In genomic region chr4:52192697-52193096, GRCh38 we compare ENCODE assay signal across 28 cellular contexts.
DNase-seq lines count a peak whose midpoint lies in the region; ATAC-seq and TF ChIP-seq lines count a peak whose summit lies in the region.
"Had no signal": no experiment of that assay in that cellular context is flagged by ENCODE, and none has a peak within 500 bp of the region (broad histone marks: within the 10 kb centered on the region; RNA-seq: fewer than 3 reads in every experiment).

No MANE protein-coding gene starts in this region.

- H3K9ac ChIP-seq in mesenchymal stem cell (ENCODE audit: low read length) = peak overlapping the region; percentile 63

- H3K27me3 ChIP-seq in mesenchymal stem cell (ENCODE audit: control insufficient read depth in 1 of 2, insufficient read depth in 1 of 2, low read length in 2 of 2) = no peaks in the 10 kb centered on the region
- H3K27me3 ChIP-seq: Peyer's patch, SJSA1, uterus had no signal

- H2BK120ac ChIP-seq in mesenchymal stem cell (ENCODE audit: low read depth, low read length) = no peak overlapping the region

- no peaks in the 10 kb centered on the region for H3K4me1 Mint-ChIP-seq in activated T-helper 17 cell treated with anti-CD3 and anti-CD28 coated beads, Interleukin-2, amount 50 U/mL, for 72 hours
- no peaks in the 10 kb centered on the region for H3K4me1 Mint-ChIP-seq in activated naive CD4-positive, alpha-beta T cell treated with anti-CD3 and anti-CD28 coated beads, Interleukin-2, amount 10 ng/mL, durations not matched to agents 7 days and 5 days
- H3K4me1 Mint-ChIP-seq in natural killer cell = no peaks in the 10 kb centered on the region
- H3K4me1 Mint-ChIP-seq: stimulated activated memory B cell treated with anti-CD40 and anti-IgM and Interleukin-4, amounts not matched to agents 10 μg/mL and 1 μg/mL and 100 μg/mL, for 72 hours had no signal

- H3K4me3 Mint-ChIP-seq in activated T-helper 17 cell treated with anti-CD3 and anti-CD28 coated beads, Interleukin-2, amount 50 U/mL, for 72 hours = no peak overlapping the region
- H3K4me3 Mint-ChIP-seq in activated naive CD4-positive, alpha-beta T cell treated with anti-CD3 and anti-CD28 coated beads, Interleukin-2, amount 10 ng/mL, durations not matched to agents 7 days and 5 days = no peak overlapping the region
- no peak overlapping the region for H3K4me3 Mint-ChIP-seq in natural killer cell
- H3K4me3 Mint-ChIP-seq: activated T-cell treated with anti-CD3 and anti-CD28 coated beads, Interleukin-2, amount 50 U/mL, for 24 hours; CD8-positive, alpha-beta T cell; dendritic cell treated with granulocyte-macrophage colony-stimulating factor and Interleukin-4, amounts not matched to agents 40 ng/mL and 50 ng/mL, for 4 days; HFFc6; mesothelial cell of epicardium; nephron; stimulated activated memory B cell treated with anti-CD40 and anti-IgM and Interleukin-4, amounts not matched to agents 10 μg/mL and 1 μg/mL and 100 μg/mL, for 72 hours had no signal

- H2BK12ac ChIP-seq in mesenchymal stem cell (ENCODE audit: low read length in 2 of 2) = no peak overlapping the region

- no peak overlapping the region for H2AK5ac ChIP-seq in mesenchymal stem cell (ENCODE audit: low read length, severe bottlenecking)

- peaks cover 4% of the 10 kb centered on the region for H3K27me3 Mint-ChIP-seq in activated T-helper 17 cell treated with anti-CD3 and anti-CD28 coated beads, Interleukin-2, amount 50 U/mL, for 72 hours
- H3K27me3 Mint-ChIP-seq in activated naive CD4-positive, alpha-beta T cell treated with anti-CD3 and anti-CD28 coated beads, Interleukin-2, amount 10 ng/mL, durations not matched to agents 7 days and 5 days = no peaks in the 10 kb centered on the region
- no peaks in the 10 kb centered on the region for H3K27me3 Mint-ChIP-seq in natural killer cell (ENCODE audit: low read depth in 2 of 2)
- H3K27me3 Mint-ChIP-seq: activated T-cell treated with anti-CD3 and anti-CD28 coated beads, Interleukin-2, amount 50 U/mL, for 24 hours; dendritic cell treated with granulocyte-macrophage colony-stimulating factor and Interleukin-4, amounts not matched to agents 40 ng/mL and 50 ng/mL, for 4 days; stimulated activated memory B cell treated with anti-CD40 and anti-IgM and Interleukin-4, amounts not matched to agents 10 μg/mL and 1 μg/mL and 100 μg/mL, for 72 hours had no signal

- H3K27ac Mint-ChIP-seq in activated T-helper 17 cell treated with anti-CD3 and anti-CD28 coated beads, Interleukin-2, amount 50 U/mL, for 72 hours = no peak overlapping the region
- no peak overlapping the region for H3K27ac Mint-ChIP-seq in activated naive CD4-positive, alpha-beta T cell treated with anti-CD3 and anti-CD28 coated beads, Interleukin-2, amount 10 ng/mL, durations not matched to agents 7 days and 5 days
- no peak overlapping the region for H3K27ac Mint-ChIP-seq in natural killer cell
- H3K27ac Mint-ChIP-seq: activated T-cell treated with anti-CD3 and anti-CD28 coated beads, Interleukin-2, amount 50 U/mL, for 24 hours; CD8-positive, alpha-beta T cell; dendritic cell treated with granulocyte-macrophage colony-stimulating factor and Interleukin-4, amounts not matched to agents 40 ng/mL and 50 ng/mL, for 4 days; HFFc6; mesothelial cell of epicardium; stimulated activated memory B cell treated with anti-CD40 and anti-IgM and Interleukin-4, amounts not matched to agents 10 μg/mL and 1 μg/mL and 100 μg/mL, for 72 hours had no signal

- H2AFZ ChIP-seq in mesenchymal stem cell (ENCODE audit: low read depth, low read length) = no peak overlapping the region

- no peaks in the 10 kb centered on the region for H3K36me3 Mint-ChIP-seq in activated T-helper 17 cell treated with anti-CD3 and anti-CD28 coated beads, Interleukin-2, amount 50 U/mL, for 72 hours (ENCODE audit: low read depth)
- no peaks in the 10 kb centered on the region for H3K36me3 Mint-ChIP-seq in activated naive CD4-positive, alpha-beta T cell treated with anti-CD3 and anti-CD28 coated beads, Interleukin-2, amount 10 ng/mL, durations not matched to agents 7 days and 5 days
- H3K36me3 Mint-ChIP-seq in natural killer cell = no peaks in the 10 kb centered on the region
- H3K36me3 Mint-ChIP-seq: CD8-positive, alpha-beta T cell; mesothelial cell of epicardium; stimulated activated memory B cell treated with anti-CD40 and anti-IgM and Interleukin-4, amounts not matched to agents 10 μg/mL and 1 μg/mL and 100 μg/mL, for 72 hours had no signal

- no peak overlapping the region for H3K4ac ChIP-seq in mesenchymal stem cell (ENCODE audit: low read depth in 1 of 2, low read length in 2 of 2)

- H3K14ac ChIP-seq in mesenchymal stem cell (ENCODE audit: low read length in 2 of 2) = no peak overlapping the region

- TF ChIP-seq CTCF in AG09319 (IDR thresholded peaks at IDR 0.05; ENCODE audit: low read depth, low read length) (no peak), fibroblast of the aortic adventitia (IDR thresholded peaks at IDR 0.05; ENCODE audit: insufficient read depth, low read length) (no peak), natural killer cell (IDR thresholded peaks at IDR 0.05) (no peak)

- H2BK5ac ChIP-seq in mesenchymal stem cell (ENCODE audit: low read depth, low read length, poor library complexity, severe bottlenecking) = no peak overlapping the region

- H3K9me3 Mint-ChIP-seq in activated T-helper 17 cell treated with anti-CD3 and anti-CD28 coated beads, Interleukin-2, amount 50 U/mL, for 72 hours = no peaks in the 10 kb centered on the region
- no peaks in the 10 kb centered on the region for H3K9me3 Mint-ChIP-seq in activated naive CD4-positive, alpha-beta T cell treated with anti-CD3 and anti-CD28 coated beads, Interleukin-2, amount 10 ng/mL, durations not matched to agents 7 days and 5 days
- peaks cover 9 to 12% of the 10 kb centered on the region in 2 donors for H3K9me3 Mint-ChIP-seq in natural killer cell
- H3K9me3 Mint-ChIP-seq: activated T-cell treated with anti-CD3 and anti-CD28 coated beads, Interleukin-2, amount 50 U/mL, for 24 hours; CD8-positive, alpha-beta T cell; HFFc6; mesothelial cell of epicardium; nephron; stimulated activated memory B cell treated with anti-CD40 and anti-IgM and Interleukin-4, amounts not matched to agents 10 μg/mL and 1 μg/mL and 100 μg/mL, for 72 hours had no signal

- H4K8ac ChIP-seq in mesenchymal stem cell (ENCODE audit: low read length) = no peak overlapping the region

- H3K36me3 ChIP-seq in mesenchymal stem cell (ENCODE audit: control insufficient read depth in 1 of 2, insufficient read depth in 2 of 2, low read depth in 1 of 2, low read length in 2 of 2) = no peaks in the 10 kb centered on the region
- H3K36me3 ChIP-seq: Peyer's patch, SJSA1, uterus had no signal

- H3K4me2 ChIP-seq in mesenchymal stem cell (ENCODE audit: low read length, poor library complexity, severe bottlenecking) = no peak overlapping the region

- H3K27ac ChIP-seq in mesenchymal stem cell (ENCODE audit: low read length, poor library complexity, severe bottlenecking) = no peak overlapping the region
- H3K27ac ChIP-seq: Peyer's patch, SJSA1, skin epidermis, uterus had no signal

- H3K9me3 ChIP-seq in mesenchymal stem cell (ENCODE audit: control insufficient read depth, low read length) = no peaks in the 10 kb centered on the region
- H3K9me3 ChIP-seq: Peyer's patch, SJSA1, uterus had no signal

- no peaks in the 10 kb centered on the region for H3K79me1 ChIP-seq in mesenchymal stem cell (replicated peaks; ENCODE audit: low read length, poor library complexity, severe bottlenecking)

- no peak for ATAC-seq in activated T-helper 17 cell treated with anti-CD3 and anti-CD28 coated beads, Interleukin-2, amount 50 U/mL, for 72 hours (replicated peaks)
- no peak for ATAC-seq in natural killer cell
- ATAC-seq: CD8-positive, alpha-beta T cell; stimulated activated memory B cell treated with anti-CD40 and anti-IgM and Interleukin-4, amounts not matched to agents 10 μg/mL and 1 μg/mL and 100 μg/mL, for 72 hours had no signal

- intact Hi-C loops in posterior vena cava (cut with DNase I) (no loop called here), natural killer cell (cut with micrococcal nuclease) (no loop called here)

- H3K4me1 ChIP-seq in mesenchymal stem cell (ENCODE audit: control insufficient read depth, insufficient read depth, low read depth, low read length) = no peaks in the 10 kb centered on the region
- H3K4me1 ChIP-seq: Peyer's patch, SJSA1, uterus had no signal

- WGBS in mesenchymal stem cell = 81% methylated on average over 2 of the region's 6 CpGs

- no peak overlapping the region for H3K23ac ChIP-seq in mesenchymal stem cell (ENCODE audit: low read length in 2 of 2)

- no peak overlapping the region for H4K91ac ChIP-seq in mesenchymal stem cell (ENCODE audit: low read length)

- no peak overlapping the region for H3K18ac ChIP-seq in mesenchymal stem cell (ENCODE audit: low read depth in 1 of 2, low read length in 2 of 2)

- H2BK15ac ChIP-seq in mesenchymal stem cell (ENCODE audit: low read depth, poor library complexity, severe bottlenecking) = no peak overlapping the region

- peak; percentile 71 for DNase-seq in AG09319 (ENCODE audit: extremely low read depth, low read depth)
- DNase-seq in HCEC 1CT = peak; percentile 41
- DNase-seq in fibroblast of the aortic adventitia (ENCODE audit: low read depth) = peak; percentile 19
- no peak for DNase-seq in mesenchymal stem cell
- DNase-seq in posterior vena cava (ENCODE audit: low spot score) = no peak
- DNase-seq in activated naive CD4-positive, alpha-beta T cell treated with anti-CD3 and anti-CD28 coated beads, Interleukin-2, amount 10 ng/mL, durations not matched to agents 7 days and 5 days = no peak
- DNase-seq in natural killer cell = no peak
- DNase-seq: activated CD4-positive, alpha-beta T cell treated with anti-CD3 and anti-CD28 coated beads for 1 hour; activated naive CD4-positive, alpha-beta T cell treated with Interleukin-2 at 50 U/mL for 16 hours; activated T-cell treated with anti-CD3 and anti-CD28 coated beads, Interleukin-2, amount 50 U/mL, for 24 hours; caudate nucleus; CD8-positive, alpha-beta T cell; DMS53; foreskin melanocyte; HFFc6; NCI-H1417 treated with DMSO at 0.1 percent for 48 hours; NCI-H2107; NCI-H510A; Peyer's patch; stimulated activated CD4-positive, alpha-beta T cell treated with anti-CD3 and anti-CD28 coated beads, Interleukin-2, amount 100 ng/mL, for 24 hours; uterus had no signal

- H3K4me3 ChIP-seq in fibroblast of the aortic adventitia (ENCODE audit: low read depth, low read length) (no peak overlapping the region), mesenchymal stem cell (ENCODE audit: insufficient read depth in 1 of 2, low read depth in 1 of 2, low read length in 2 of 2) (no peak overlapping the region)
- H3K4me3 ChIP-seq: Peyer's patch, SJSA1, skin epidermis, uterus had no signal

- CTCF ChIA-PET in activated naive CD4-positive, alpha-beta T cell treated with anti-CD3 and anti-CD28 coated beads, Interleukin-2, amount 10 ng/mL, durations not matched to agents 7 days and 5 days (lab: Charles Lee) = no interaction called here

Comparison
In these comparisons a context has a peak if more than half of its experiments do, and no peak if none do; other contexts are left out.
1. DNase-seq: peak in AG09319 (single experiment), HCEC 1CT (single experiment) and fibroblast of the aortic adventitia (single experiment); none in mesenchymal stem cell (single experiment), posterior vena cava (single experiment), activated naive CD4-positive, alpha-beta T cell treated with anti-CD3 and anti-CD28 coated beads, Interleukin-2, amount 10 ng/mL, durations not matched to agents 7 days and 5 days (single experiment) and natural killer cell (single experiment).